8 cellular contexts compared by ENCODE assay signal in the genomic region with DNA sequence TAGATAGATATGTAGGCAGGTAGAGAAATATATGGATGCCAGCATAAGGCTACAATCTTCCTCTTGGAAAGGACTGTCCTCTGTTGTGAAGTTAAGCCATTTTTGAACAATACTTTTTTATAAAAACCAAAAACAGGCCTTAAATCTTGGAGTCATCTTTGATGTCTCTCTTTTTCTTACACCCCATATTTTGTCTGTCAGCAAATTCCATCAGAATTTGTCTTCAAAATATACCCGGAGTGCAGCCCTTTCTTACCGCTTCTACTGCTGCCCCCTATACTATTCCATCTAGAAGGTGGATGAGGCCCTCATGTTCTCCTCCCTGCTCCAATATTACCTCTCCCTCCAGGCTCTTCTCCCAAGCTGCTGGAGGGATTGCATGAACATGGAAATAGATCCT.
"Had no signal": no experiment of that assay in that cellular context is flagged by ENCODE, and none has a peak within 500 bp of the region (broad histone marks: within the 10 kb centered on the region; RNA-seq: fewer than 3 reads in every experiment).

No MANE protein-coding gene starts in this region.

- ATAC-seq: GM12878 had no signal

- FAIRE-seq: G401.6, GM12878, GM12891, GM12892, GM18507, GM19239 had no signal

- DNase-seq: GDM1, GF-D8 had no signal

- H3K4me3 ChIP-seq: GM12878 had no signal
